In the genomic region with DNA sequence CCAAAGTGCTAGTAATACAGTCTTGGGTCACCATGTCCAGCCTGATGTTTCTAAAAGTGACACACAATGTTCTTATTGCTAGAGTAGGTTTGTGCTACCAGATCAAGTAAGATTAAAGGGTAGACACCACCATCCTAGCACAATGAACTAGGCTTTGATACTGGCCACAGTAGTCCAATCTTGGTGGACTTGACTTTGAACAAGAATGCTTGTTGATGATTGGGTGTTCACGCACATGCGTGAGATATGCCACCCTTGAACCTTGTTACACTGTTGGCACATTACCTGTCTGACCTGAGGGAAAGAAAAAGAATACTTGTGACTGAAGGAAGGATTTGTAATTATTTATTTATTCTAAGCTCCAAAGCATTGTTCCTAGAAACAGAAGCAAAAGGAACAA, we compare ENCODE assay signal across 18 cellular contexts.
A peak's percentile ranks its signal among the peaks of the same experiment; 100 is the strongest.
DNase-seq lines count a peak whose midpoint lies in the region; ATAC-seq, FAIRE-seq and TF ChIP-seq lines count a peak whose summit lies in the region.
"Had no signal": no experiment of that assay in that cellular context is flagged by ENCODE, and none has a peak within 500 bp of the region (broad histone marks: within the 10 kb centered on the region; RNA-seq: fewer than 3 reads in every experiment).

No MANE protein-coding gene starts in this region.

- TF ChIP-seq CTCF in natural killer cell (IDR thresholded peaks at IDR 0.05) (no peak), astrocyte (IDR thresholded peaks at IDR 0.05; ENCODE audit: insufficient read depth, low read depth, low read length) (no peak), BE2C (IDR thresholded peaks at IDR 0.05; ENCODE audit: low read depth, low read length) (no peak)

- no peak overlapping the region for H3K4ac ChIP-seq in mesendoderm (ENCODE audit: low read depth, low read length)

- H3K27me3 Mint-ChIP-seq in natural killer cell (ENCODE audit: low read depth in 2 of 2) (no peaks in the 10 kb centered on the region), astrocyte (ENCODE audit: low read depth, unreplicated experiment) (no peaks in the 10 kb centered on the region)
- H3K27me3 Mint-ChIP-seq in natural killer cell treated with Interleukin-12 subunit alpha and Interleukin-12 subunit beta and Interleukin-15 and Interleukin-18, amount 100 ng/mL, for 72 hours, result no peaks in the 10 kb centered on the region
- H3K27me3 Mint-ChIP-seq: CD4-positive, alpha-beta T cell had no signal

- H3K4me1 ChIP-seq in astrocyte (ENCODE audit: insufficient read depth, low read length) (no peaks in the 10 kb centered on the region), BE2C (no peaks in the 10 kb centered on the region), mesendoderm (ENCODE audit: control insufficient read depth, low read depth, low read length) (no peaks in the 10 kb centered on the region)
- H3K4me1 ChIP-seq: Caco-2 had no signal

- H2AK5ac ChIP-seq in mesendoderm (ENCODE audit: low read length), result no peak overlapping the region

- H2BK15ac ChIP-seq in mesendoderm (replicated peaks; ENCODE audit: low read depth), result no peak overlapping the region

- H3K27ac Mint-ChIP-seq in natural killer cell, result peak overlapping the region; percentile 42 to 48
- H3K27ac Mint-ChIP-seq in natural killer cell treated with Interleukin-12 subunit alpha and Interleukin-12 subunit beta and Interleukin-15 and Interleukin-18, amount 100 ng/mL, for 72 hours, result no peak overlapping the region
- no peak overlapping the region for H3K27ac Mint-ChIP-seq in astrocyte (ENCODE audit: unreplicated experiment)
- H3K27ac Mint-ChIP-seq: CD4-positive, alpha-beta T cell had no signal

- H3K9me3 Mint-ChIP-seq in natural killer cell (no peaks in the 10 kb centered on the region), astrocyte (ENCODE audit: unreplicated experiment) (no peaks in the 10 kb centered on the region)
- H3K9me3 Mint-ChIP-seq in natural killer cell treated with Interleukin-12 subunit alpha and Interleukin-12 subunit beta and Interleukin-15 and Interleukin-18, amount 100 ng/mL, for 72 hours, result no peaks in the 10 kb centered on the region
- H3K9me3 Mint-ChIP-seq: CD4-positive, alpha-beta T cell had no signal

- no peak overlapping the region for H3K9ac ChIP-seq in astrocyte (ENCODE audit: low read length)
- H3K9ac ChIP-seq in mesendoderm (ENCODE audit: low read length), result no peak overlapping the region
- H3K9ac ChIP-seq: GM23248 had no signal

- H3K36me3 ChIP-seq in astrocyte (ENCODE audit: insufficient read depth, low read length) (peaks cover 48% of the 10 kb centered on the region), BE2C (no peaks in the 10 kb centered on the region; the same call in 1 of the 2 replicates), mesendoderm (ENCODE audit: control insufficient read depth, insufficient read depth, low read length) (peaks cover 10% of the 10 kb centered on the region)

- H3K18ac ChIP-seq in mesendoderm (ENCODE audit: low read length), result no peak overlapping the region

- no peak overlapping the region for H4K5ac ChIP-seq in mesendoderm (ENCODE audit: low read length)

- H2BK120ac ChIP-seq in mesendoderm (ENCODE audit: low read depth, low read length), result no peak overlapping the region

- H3K4me2 ChIP-seq in astrocyte (ENCODE audit: low read length) (no peak overlapping the region), mesendoderm (ENCODE audit: low read length) (no peak overlapping the region)

- H2BK5ac ChIP-seq in mesendoderm (ENCODE audit: low read length), result no peak overlapping the region

- no peaks in the 10 kb centered on the region for H3K79me1 ChIP-seq in mesendoderm (ENCODE audit: low read length)

- no peak overlapping the region for H3K4me3 Mint-ChIP-seq in natural killer cell
- no peak overlapping the region for H3K4me3 Mint-ChIP-seq in natural killer cell treated with Interleukin-12 subunit alpha and Interleukin-12 subunit beta and Interleukin-15 and Interleukin-18, amount 100 ng/mL, for 72 hours
- no peak overlapping the region for H3K4me3 Mint-ChIP-seq in astrocyte (ENCODE audit: unreplicated experiment)
- H3K4me3 Mint-ChIP-seq: CD4-positive, alpha-beta T cell had no signal

- ATAC-seq in natural killer cell (no peak), left lobe of liver (peak; percentile 27)
- ATAC-seq in natural killer cell treated with Interleukin-12 subunit alpha and Interleukin-12 subunit beta and Interleukin-15 and Interleukin-18, amount 100 ng/mL, for 72 hours, result no peak

- H3K4me1 Mint-ChIP-seq in natural killer cell (no peaks in the 10 kb centered on the region), astrocyte (ENCODE audit: low read depth, unreplicated experiment) (no peaks in the 10 kb centered on the region)
- H3K4me1 Mint-ChIP-seq in natural killer cell treated with Interleukin-12 subunit alpha and Interleukin-12 subunit beta and Interleukin-15 and Interleukin-18, amount 100 ng/mL, for 72 hours (ENCODE audit: low read depth in 2 of 2), result peaks cover 0 to 3% of the 10 kb centered on the region in 2 donors

- H3K27me3 ChIP-seq in astrocyte (ENCODE audit: insufficient read depth, low read length), result no peaks in the 10 kb centered on the region
- no peaks in the 10 kb centered on the region for H3K27me3 ChIP-seq in BE2C
- no peaks in the 10 kb centered on the region for H3K27me3 ChIP-seq in mesendoderm (ENCODE audit: insufficient read depth, low read length, poor library complexity)

- FAIRE-seq in astrocyte (lab: Jason Lieb, UNC) (peak; percentile 45), urothelium cell line (lab: Jason Lieb, UNC) (peak; percentile 95)
- FAIRE-seq: D721Med, GM12892 had no signal

- no CpG with 5 or more reads among the region's 2 CpGs for WGBS in mesendoderm (ENCODE audit: extremely low coverage, insufficient coverage, low lambda C conversion rate)

- no peaks in the 10 kb centered on the region for H4K20me1 ChIP-seq in astrocyte (ENCODE audit: insufficient read depth, low read length)

- no peak overlapping the region for H3K4me3 ChIP-seq in astrocyte (ENCODE audit: insufficient read depth, low read depth, low read length)
- H3K4me3 ChIP-seq in BE2C (ENCODE audit: low read depth, low read length), result no peak overlapping the region
- no peak overlapping the region for H3K4me3 ChIP-seq in mesendoderm (ENCODE audit: low read length)
- H3K4me3 ChIP-seq: GM23248, HAP-1 had no signal

- no peaks in the 10 kb centered on the region for H3K9me3 ChIP-seq in astrocyte (ENCODE audit: insufficient read depth, low read depth, low read length)
- no peaks in the 10 kb centered on the region for H3K9me3 ChIP-seq in BE2C
- H3K9me3 ChIP-seq: Caco-2, HAP-1 had no signal

- H3K56ac ChIP-seq in mesendoderm (ENCODE audit: low read length), result no peak overlapping the region

- DNase-seq in natural killer cell (no peak), astrocyte (ENCODE audit: low read depth) (no peak), left lobe of liver (ENCODE audit: low spot score) (no peak), urothelium cell line (ENCODE audit: low spot score) (no peak), BE2C (no peak), NCI-H446 (lab: John Stamatoyannopoulos, UW) (no peak), mesendoderm (no peak)
- DNase-seq in natural killer cell treated with Interleukin-12 subunit alpha and Interleukin-12 subunit beta and Interleukin-15 and Interleukin-18, amount 100 ng/mL, for 72 hours (ENCODE audit: low spot score), result no peak
- DNase-seq: ACHN; Caco-2; CD4-positive, alpha-beta T cell; GM23248; IMR-90 had no signal

- H3K79me2 ChIP-seq in astrocyte (ENCODE audit: insufficient read depth, low read length), result no peaks in the 10 kb centered on the region
- H3K79me2 ChIP-seq in mesendoderm (ENCODE audit: control insufficient read depth, insufficient read depth, low read length), result no peaks in the 10 kb centered on the region

- no peak overlapping the region for H4K8ac ChIP-seq in mesendoderm (ENCODE audit: low read depth, low read length)

- H2AFZ ChIP-seq in astrocyte (ENCODE audit: low read depth, low read length), result no peak overlapping the region
- H2AFZ ChIP-seq: GM23248 had no signal

- intact Hi-C loops in natural killer cell (cut with micrococcal nuclease), result no loop called here

- H3K27ac ChIP-seq in astrocyte (ENCODE audit: low read depth, low read length) (no peak overlapping the region), mesendoderm (ENCODE audit: low read depth, low read length) (no peak overlapping the region)
- H3K27ac ChIP-seq: C4-2B, GM23248, HL-60 had no signal

- peaks cover 21% of the 10 kb centered on the region for H3K36me3 Mint-ChIP-seq in natural killer cell
- H3K36me3 Mint-ChIP-seq in natural killer cell treated with Interleukin-12 subunit alpha and Interleukin-12 subunit beta and Interleukin-15 and Interleukin-18, amount 100 ng/mL, for 72 hours, result peaks cover 16% of the 10 kb centered on the region
- H3K36me3 Mint-ChIP-seq in astrocyte (ENCODE audit: low read depth, unreplicated experiment), result peaks cover 6% of the 10 kb centered on the region

- no peak overlapping the region for H3K23ac ChIP-seq in mesendoderm (ENCODE audit: low read length)

Comparison
In these comparisons a context has a peak if more than half of its experiments do, and no peak if none do; other contexts are left out.
1. H3K27ac Mint-ChIP-seq: peak in natural killer cell (2 of 2); none in natural killer cell treated with Interleukin-12 subunit alpha and Interleukin-12 subunit beta and Interleukin-15 and Interleukin-18, amount 100 ng/mL, for 72 hours (0 of 2) and astrocyte (single experiment).